15 cellular contexts compared by ENCODE assay signal in the genomic region with DNA sequence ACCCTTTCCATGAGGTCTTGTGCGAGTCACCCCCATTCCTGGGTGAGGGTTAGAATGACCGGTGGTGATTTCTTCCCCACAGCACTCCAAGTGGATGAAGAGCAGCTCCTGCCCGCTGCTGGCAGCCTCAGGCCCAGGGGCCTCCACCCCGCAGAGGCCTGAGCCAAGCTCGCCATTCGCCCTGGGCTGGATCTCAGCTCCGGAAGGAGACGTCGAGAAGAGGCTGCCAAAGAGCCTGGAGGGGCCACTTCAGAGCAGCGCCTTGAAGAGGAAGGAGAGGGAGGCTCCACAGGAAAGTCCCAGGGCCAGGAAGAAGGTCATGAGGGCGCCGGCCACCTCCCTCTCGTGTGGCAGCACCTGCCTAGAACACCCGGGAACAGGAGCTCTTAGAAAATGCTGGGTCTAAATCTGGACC. TPM values are rescaled to one million over a fixed set of nuclear protein-coding genes. Genes with fewer than 3 reads are reported as not detected.
DNase-seq lines count a peak whose midpoint lies in the region; ATAC-seq and TF ChIP-seq lines count a peak whose summit lies in the region.
"Had no signal": no experiment of that assay in that cellular context is flagged by ENCODE, and none has a peak within 500 bp of the region (broad histone marks: within the 10 kb centered on the region; RNA-seq: fewer than 3 reads in every experiment).

No MANE protein-coding gene starts in this region.

- H3K4me3 ChIP-seq in hepatocyte: no peak overlapping the region
- H3K4me3 ChIP-seq: coronary artery, pancreas, transverse colon had no signal

- H3K27me3 ChIP-seq in hepatocyte: no peaks in the 10 kb centered on the region
- H3K27me3 ChIP-seq in foreskin keratinocyte: no peaks in the 10 kb centered on the region
- H3K27me3 ChIP-seq: pancreas, transverse colon had no signal

- no peaks in the 10 kb centered on the region for H3K9me2 ChIP-seq in hepatocyte (replicated peaks; ENCODE audit: insufficient read depth)

- peaks cover 3% of the 10 kb centered on the region for H3K79me2 ChIP-seq in hepatocyte

- no peaks in the 10 kb centered on the region for H3K36me3 ChIP-seq in hepatocyte (replicated peaks; ENCODE audit: insufficient read depth, low read depth)
- H3K36me3 ChIP-seq: pancreas, transverse colon had no signal

- H3K9me3 ChIP-seq in hepatocyte (ENCODE audit: low read depth): no peaks in the 10 kb centered on the region
- H3K9me3 ChIP-seq: pancreas, transverse colon had no signal

- WGBS in hepatocyte (ENCODE audit: low lambda C conversion rate, missing lambda C conversion rate): 96% methylated on average over 14 of the region's 14 CpGs

- no peak overlapping the region for H3K4me2 ChIP-seq in hepatocyte
- H3K4me2 ChIP-seq: KMS-11 had no signal

- H3K4me1 ChIP-seq in hepatocyte (ENCODE audit: insufficient read depth) (no peaks in the 10 kb centered on the region), foreskin keratinocyte (no peaks in the 10 kb centered on the region)
- H3K4me1 ChIP-seq: pancreas, transverse colon had no signal

- TF ChIP-seq CTCF in GM20000 (IDR thresholded peaks at IDR 0.05; ENCODE audit: extremely low read depth, missing control alignments) (no peak), hepatocyte (IDR thresholded peaks at IDR 0.05; ENCODE audit: poor library complexity) (no peak), foreskin keratinocyte (conservative IDR thresholded peaks at IDR 0.05) (no peak)

- H2AFZ ChIP-seq in hepatocyte: no peak overlapping the region

- H4K20me1 ChIP-seq in hepatocyte (ENCODE audit: insufficient read depth, poor library complexity, severe bottlenecking): no peaks in the 10 kb centered on the region

- intact Hi-C loops in posterior vena cava (cut with DNase I): no loop called here

- DNase-seq in GM20000 (ENCODE audit: low spot score) (peak; percentile 3), HuH-7 (ENCODE audit: low spot score) (peak; percentile 46), hepatocyte (ENCODE audit: low spot score) (peak; percentile 6), posterior vena cava (ENCODE audit: low spot score) (peak; percentile 70), foreskin keratinocyte (no peak), GM19238 (ENCODE audit: insufficient read length, low spot score) (no peak)
- DNase-seq: midbrain, NCI-H2171 treated with DMSO at 0.1 percent for 48 hours had no signal

- no peak for ATAC-seq in foreskin keratinocyte
- ATAC-seq in HG02884 (IDR thresholded peaks at IDR 0.05; ENCODE audit: unreplicated experiment): no peak
- ATAC-seq in GM21529 (IDR thresholded peaks at IDR 0.05; ENCODE audit: unreplicated experiment): no peak

- H3K27ac ChIP-seq in hepatocyte (no peak overlapping the region), foreskin keratinocyte (no peak overlapping the region)
- H3K27ac ChIP-seq: coronary artery, KMS-11, pancreas, transverse colon had no signal

RNA-seq across cellular contexts. Expression of a gene that starts 8.4 kb away (rescaled TPM):
- total RNA-seq in hepatocyte: 7.4 and 11.3 TPM in 2 replicates
- polyA plus RNA-seq in hepatocyte: 20.2 and 27.1 TPM in 2 replicates
- 1 to 10 TPM; 1.7 to 2.0 TPM for total RNA-seq in posterior vena cava
- 4.4 and 4.8 TPM in 2 replicates for total RNA-seq in foreskin keratinocyte
- 6.2 and 6.7 TPM in 2 replicates for polyA plus RNA-seq in foreskin keratinocyte

RNA-seq across cellular contexts. Expression of a gene that starts 15.8 kb away (rescaled TPM):
- total RNA-seq in hepatocyte (41.5 and 41.9 TPM in 2 replicates), posterior vena cava (10 to 100 TPM; 16.5 to 20.0 TPM), foreskin keratinocyte (8.3 and 9.7 TPM in 2 replicates)
- polyA plus RNA-seq in hepatocyte (37.4 and 40.8 TPM in 2 replicates), foreskin keratinocyte (8.5 and 10.8 TPM in 2 replicates)

RNA-seq across cellular contexts. Expression of a gene that starts 18.3 kb away (rescaled TPM):
- total RNA-seq in hepatocyte (34.5 and 39.7 TPM in 2 replicates), posterior vena cava (10 to 100 TPM; 20.4 to 22.0 TPM), foreskin keratinocyte (87.8 and 99.8 TPM in 2 replicates)
- polyA plus RNA-seq in hepatocyte (48.6 and 54.0 TPM in 2 replicates), foreskin keratinocyte (110 and 119 TPM in 2 replicates)

RNA-seq across cellular contexts. Expression of a gene that starts 27.0 kb away (rescaled TPM):
- total RNA-seq in hepatocyte (4.3 and 6.2 TPM in 2 replicates), posterior vena cava (1 to 10 TPM; 5.4 to 7.4 TPM), foreskin keratinocyte (35.5 and 40.6 TPM in 2 replicates)
- polyA plus RNA-seq in hepatocyte (9.5 and 12.8 TPM in 2 replicates), foreskin keratinocyte (42.0 and 43.8 TPM in 2 replicates)

RNA-seq across cellular contexts. Expression of a gene that starts 46.4 kb away (rescaled TPM):
- total RNA-seq in hepatocyte (19.9 and 24.6 TPM in 2 replicates), posterior vena cava (100 to 1,000 TPM in 1 of 2 donors, 10 to 100 TPM in 1; 67.5 to 248 TPM), foreskin keratinocyte (not detected in 2 replicates)
- polyA plus RNA-seq in hepatocyte (210 and 250 TPM in 2 replicates), foreskin keratinocyte (0.04 and 0.08 TPM in 2 replicates)
- total RNA-seq: HT-29 had no signal

Comparison
In these comparisons a context has a peak if more than half of its experiments do, and no peak if none do; other contexts are left out.
1. DNase-seq: peak in GM20000 (single experiment), HuH-7 (single experiment), hepatocyte (single experiment) and posterior vena cava (single experiment); none in foreskin keratinocyte (0 of 2) and GM19238 (single experiment).